ENCODE assay signal across 8 cellular contexts in the genomic region with DNA sequence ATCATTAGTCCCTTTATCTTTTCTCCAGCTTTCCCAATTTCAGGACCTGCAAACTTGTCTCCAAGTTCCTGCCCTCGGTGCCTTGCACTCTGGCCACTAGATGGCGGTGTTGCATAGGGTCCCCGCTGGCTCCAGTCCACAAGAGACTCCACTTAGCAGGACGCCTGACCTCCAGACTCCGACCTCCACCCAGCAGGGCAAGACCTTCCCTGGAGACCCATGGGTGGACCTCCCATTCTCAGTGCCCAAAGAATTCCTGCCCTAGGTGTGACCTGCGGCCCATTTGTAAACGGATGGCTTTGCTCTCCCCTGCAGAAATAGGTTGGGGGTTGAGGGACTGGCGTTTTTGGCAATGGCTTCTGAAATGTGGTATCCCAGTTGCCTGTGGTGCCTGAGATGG.
DNase-seq lines count a peak whose midpoint lies in the region; ATAC-seq and TF ChIP-seq lines count a peak whose summit lies in the region.

No MANE protein-coding gene starts in this region.

- intact Hi-C loops in naive thymus-derived CD4-positive, alpha-beta T cell (cut with micrococcal nuclease), result loop anchor here (1.0 to 10.0 kb wide), 8 partner anchors 58 to 664 kb away; partner anchors contain the start of gene SLC6A6 (in 2 of the 2)

- no peak overlapping the region for H3K4me3 Mint-ChIP-seq in naive thymus-derived CD4-positive, alpha-beta T cell

- ATAC-seq in HG02798 (IDR thresholded peaks at IDR 0.05; ENCODE audit: poor library complexity, unreplicated experiment), result peak; percentile 62
- peak; percentile 77 for ATAC-seq in naive thymus-derived CD4-positive, alpha-beta T cell
- ATAC-seq in HG03196 (IDR thresholded peaks at IDR 0.05; ENCODE audit: unreplicated experiment), result no peak

- H3K4me1 Mint-ChIP-seq in naive thymus-derived CD4-positive, alpha-beta T cell, result no peaks in the 10 kb centered on the region

- H3K27ac ChIP-seq in naive thymus-derived CD4-positive, alpha-beta T cell (ENCODE audit: low read depth, low read length), result no peak overlapping the region

- POLR2A ChIA-PET in naive thymus-derived CD4-positive, alpha-beta T cell (lab: Charles Lee), result no interaction called here

- no peaks in the 10 kb centered on the region for H3K27me3 ChIP-seq in naive thymus-derived CD4-positive, alpha-beta T cell (ENCODE audit: control insufficient read depth in 2 of 2, insufficient read depth in 2 of 2, low read length in 2 of 2)

- H3K27me3 Mint-ChIP-seq in naive thymus-derived CD4-positive, alpha-beta T cell, result peaks cover 0 to 14% (median 0%) of the 10 kb centered on the region in 5 donors

- DNase-seq in COLO829 (ENCODE audit: low spot score) (peak; percentile 74), OCI-M1 (lab: John Stamatoyannopoulos, UW) (peak; percentile 89), activated T-cell treated with anti-CD3 and anti-CD28 coated beads for 24 hours (ENCODE audit: low read depth) (peak; percentile 61), erythroblast (lab: John Stamatoyannopoulos, UW) (peak; percentile 70 to 85)
- DNase-seq in naive thymus-derived CD4-positive, alpha-beta T cell, result peak; percentile 32 to 78 (median 62)
- DNase-seq in stimulated activated CD8-positive, alpha-beta memory T cell treated with anti-CD3 and anti-CD28 coated beads, Interleukin-7, amount 100 ng/mL, for 48 hours (ENCODE audit: extremely low read depth in 1 of 2, low read depth in 1 of 2), result peak; percentile 25 to 61

- TF ChIP-seq POLR2A in erythroblast (IDR thresholded peaks at IDR 0.05; ENCODE audit: low read length), result no peak

- H3K9me3 ChIP-seq in naive thymus-derived CD4-positive, alpha-beta T cell (ENCODE audit: control insufficient read depth in 2 of 3, low read length in 3 of 3), result no peaks in the 10 kb centered on the region

- H3K9me3 Mint-ChIP-seq in naive thymus-derived CD4-positive, alpha-beta T cell, result peaks cover 0 to 2% (median 0%) of the 10 kb centered on the region in 11 donors

- H3K4me1 ChIP-seq in naive thymus-derived CD4-positive, alpha-beta T cell (ENCODE audit: control insufficient read depth in 2 of 2, insufficient read depth in 2 of 2, low read length in 2 of 2), result no peaks in the 10 kb centered on the region

- CTCF ChIA-PET in naive thymus-derived CD4-positive, alpha-beta T cell (lab: Charles Lee), result interaction anchor here (0.8 to 3.2 kb wide), 13 partner anchors 10 to 365 kb away, joined by 3 to 18 read pairs (median 4); partner anchors contain the start of gene SLC6A6

- no peaks in the 10 kb centered on the region for H3K36me3 ChIP-seq in naive thymus-derived CD4-positive, alpha-beta T cell (ENCODE audit: control insufficient read depth in 2 of 3, insufficient read depth in 3 of 3, low read length in 3 of 3)

- no peaks in the 10 kb centered on the region for H3K36me3 Mint-ChIP-seq in naive thymus-derived CD4-positive, alpha-beta T cell

- no peak overlapping the region for H3K27ac Mint-ChIP-seq in naive thymus-derived CD4-positive, alpha-beta T cell

- H3K4me3 ChIP-seq in naive thymus-derived CD4-positive, alpha-beta T cell (ENCODE audit: low read length), result no peak overlapping the region
